Comparison of ENCODE assay signal across 8 cellular contexts in genomic region chr7:97927797-97928748, GRCh38. TPM values are rescaled to one million over a fixed set of nuclear protein-coding genes. Genes with fewer than 3 reads are reported as not detected.
A peak's percentile ranks its signal among the peaks of the same experiment; 100 is the strongest.
DNase-seq lines count a peak whose midpoint lies in the region; ATAC-seq, FAIRE-seq and TF ChIP-seq lines count a peak whose summit lies in the region.
"Not testable (repeated sequence)": the region's sequence is repeated elsewhere in the genome, so short reads cannot be mapped to it uniquely, and the experiment has no call there.

No MANE protein-coding gene starts in this region.

- peaks cover 25% of the 10 kb centered on the region for H3K27me3 Mint-ChIP-seq in Caco-2 (ENCODE audit: insufficient read depth, unreplicated experiment)
- H3K27me3 Mint-ChIP-seq in stimulated activated memory B cell treated with anti-CD40 and anti-IgM and Interleukin-4, amounts not matched to agents 10 μg/mL and 1 μg/mL and 100 μg/mL, for 72 hours, result not testable (repeated sequence)

- not testable (repeated sequence) for H3K9me3 Mint-ChIP-seq in Caco-2 (ENCODE audit: unreplicated experiment); stimulated activated memory B cell treated with anti-CD40 and anti-IgM and Interleukin-4, amounts not matched to agents 10 μg/mL and 1 μg/mL and 100 μg/mL, for 72 hours

- POLR2A ChIA-PET in Caco-2 (lab: Charles Lee), result interaction anchor here (1.0 kb wide), 1 partner anchor 55 kb away, joined by 3 read pairs; no protein-coding TSS in a partner anchor

- H3K36me3 ChIP-seq in Caco-2 (ENCODE audit: control insufficient read depth, insufficient read depth, low read length); bronchial epithelial cell (ENCODE audit: control insufficient read depth, insufficient read depth, low read length); pancreas: not testable (repeated sequence)

- H3K4me3 ChIP-seq in Caco-2 (ENCODE audit: low read depth, low read length), result peak overlapping the region; percentile 36
- peak overlapping the region; percentile 28 for H3K4me3 ChIP-seq in HL-60 (replicated peaks; ENCODE audit: insufficient read depth, low read length)
- peak overlapping the region; percentile 23 for H3K4me3 ChIP-seq in bronchial epithelial cell (ENCODE audit: low read depth, low read length)
- peak overlapping the region in 3 of 4 donors; percentile 24 to 56 (median 41) for H3K4me3 ChIP-seq in pancreas

- 4% methylated on average over 37 to 80 of the region's 80 CpGs for WGBS in pancreas, 2 donors

- TF ChIP-seq CTCF in Caco-2 (IDR thresholded peaks at IDR 0.05; ENCODE audit: insufficient read depth in 1 of 2, low read depth in 1 of 2, low read length in 1 of 2, severe bottlenecking in 1 of 2, unreplicated experiment in 1 of 2) (peak; percentile 68 to 94), bronchial epithelial cell (IDR thresholded peaks at IDR 0.05; ENCODE audit: insufficient read depth, low read length, severe bottlenecking) (peak; percentile 62), pancreas (IDR thresholded peaks at IDR 0.05) (peak; percentile 78 to 87 (median 84))
- TF ChIP-seq CTCF in HL-60 (IDR thresholded peaks at IDR 0.05; ENCODE audit: insufficient read depth, low read length), result not testable (repeated sequence)

- intact Hi-C loops in Caco-2 (cut with micrococcal nuclease; ENCODE audit: unreplicated experiment), result loop anchor here (5.0 kb wide), 2 partner anchors 56 to 84 kb away; partner anchors contain the start of gene ASNS
- intact Hi-C loops in pancreas (cut with DNase I), result not testable (repeated sequence)

- not testable (repeated sequence) for FAIRE-seq in bronchial epithelial cell (lab: Jason Lieb, UNC); pancreas (lab: Jason Lieb, UNC)

- BruUV-seq in Caco-2 (replicated peaks; lab: Mats Ljungman, UMichigan), result not testable (repeated sequence)

- H3K4me1 ChIP-seq in Caco-2, pancreas: not testable (repeated sequence)

- not testable (repeated sequence) for H3K27me3 ChIP-seq in Caco-2 (replicated peaks; ENCODE audit: control insufficient read depth, insufficient read depth, low read length); HL-60 (ENCODE audit: insufficient read depth, poor library complexity, severe bottlenecking); bronchial epithelial cell (ENCODE audit: control insufficient read depth, insufficient read depth, low read length); pancreas

- not testable (repeated sequence) for H3K27ac ChIP-seq in HL-60 (replicated peaks); pancreas

- CTCF ChIA-PET in Caco-2 (lab: Charles Lee), result not testable (repeated sequence)

- peak in 2 of 4 donors; percentile 53 to 72 for ATAC-seq in pancreas
- ATAC-seq in stimulated activated memory B cell treated with anti-CD40 and anti-IgM and Interleukin-4, amounts not matched to agents 10 μg/mL and 1 μg/mL and 100 μg/mL, for 72 hours, result not testable (repeated sequence)

- not testable (repeated sequence) for H3K36me3 Mint-ChIP-seq in Caco-2 (ENCODE audit: insufficient read depth, unreplicated experiment)
- peaks cover 13% of the 10 kb centered on the region for H3K36me3 Mint-ChIP-seq in stimulated activated memory B cell treated with anti-CD40 and anti-IgM and Interleukin-4, amounts not matched to agents 10 μg/mL and 1 μg/mL and 100 μg/mL, for 72 hours

- DNase-seq in Caco-2 (peak; percentile 50 to 85), HL-60 (ENCODE audit: low read depth in 1 of 2, low spot score in 1 of 2) (peak; percentile 10 to 14), NCI-H82 (lab: John Stamatoyannopoulos, UW) (peak; percentile 54), hypothalamus (lab: John Stamatoyannopoulos, UW) (peak in 38 of 51 donors; percentile 0 to 70 (median 20)), pancreas (peak; percentile 24 to 94 (median 68))
- DNase-seq in activated CD4-positive, alpha-beta T cell treated with anti-CD3 and anti-CD28 coated beads, Interleukin-2, amount 50 U/mL, for 48 hours, result peak; percentile 72 to 74
- not testable (repeated sequence) for DNase-seq in bronchial epithelial cell (ENCODE audit: low read depth)

- H3K9me3 ChIP-seq in Caco-2, pancreas: not testable (repeated sequence)

- H3K4me1 Mint-ChIP-seq in Caco-2 (ENCODE audit: low read depth, unreplicated experiment); stimulated activated memory B cell treated with anti-CD40 and anti-IgM and Interleukin-4, amounts not matched to agents 10 μg/mL and 1 μg/mL and 100 μg/mL, for 72 hours: not testable (repeated sequence)

- H3K4me3 Mint-ChIP-seq in Caco-2 (ENCODE audit: unreplicated experiment), result peak overlapping the region; percentile 64
- H3K4me3 Mint-ChIP-seq in stimulated activated memory B cell treated with anti-CD40 and anti-IgM and Interleukin-4, amounts not matched to agents 10 μg/mL and 1 μg/mL and 100 μg/mL, for 72 hours, result peak overlapping the region; percentile 63

- H3K27ac Mint-ChIP-seq in Caco-2 (ENCODE audit: unreplicated experiment); stimulated activated memory B cell treated with anti-CD40 and anti-IgM and Interleukin-4, amounts not matched to agents 10 μg/mL and 1 μg/mL and 100 μg/mL, for 72 hours: not testable (repeated sequence)

RNA-seq across cellular contexts. Expression of gene ASNS, which starts 55.9 kb away (rescaled TPM):
- total RNA-seq in Caco-2 (2022) (295 and 374 TPM in 2 replicates), bronchial epithelial cell (161 and 311 TPM in 2 replicates), pancreas (100 to 1,000 TPM in 1 of 6 donors, 10 to 100 TPM in 5; 10.3 to 232 (median 18.6) TPM)
- polyA plus RNA-seq in pancreas, result 10 to 100 TPM; 27.5 to 91.5 TPM
